Comparison of ENCODE assay signal across 11 cellular contexts in genomic region chr5:19608434-19608833, GRCh38.
DNase-seq lines count a peak whose midpoint lies in the region; ATAC-seq and TF ChIP-seq lines count a peak whose summit lies in the region.
"Had no signal": no experiment of that assay in that cellular context is flagged by ENCODE, and none has a peak within 500 bp of the region (broad histone marks: within the 10 kb centered on the region; RNA-seq: fewer than 3 reads in every experiment).

No MANE protein-coding gene starts in this region.

- no peak overlapping the region for H3K27ac Mint-ChIP-seq in natural killer cell treated with Interleukin-12 subunit alpha and Interleukin-12 subunit beta and Interleukin-15 and Interleukin-18, amount 100 ng/mL, for 72 hours

- no peaks in the 10 kb centered on the region for H3K36me3 Mint-ChIP-seq in natural killer cell treated with Interleukin-12 subunit alpha and Interleukin-12 subunit beta and Interleukin-15 and Interleukin-18, amount 100 ng/mL, for 72 hours

- TF ChIP-seq CTCF in MM.1S (IDR thresholded peaks at IDR 0.05; ENCODE audit: low read length) (peak; percentile 51), kidney epithelial cell (IDR thresholded peaks at IDR 0.05; ENCODE audit: insufficient read depth, low read length, poor library complexity, severe bottlenecking) (peak; percentile 24)

- no peaks in the 10 kb centered on the region for H3K27me3 Mint-ChIP-seq in natural killer cell treated with Interleukin-12 subunit alpha and Interleukin-12 subunit beta and Interleukin-15 and Interleukin-18, amount 100 ng/mL, for 72 hours

- H3K27ac ChIP-seq in MM.1S (ENCODE audit: low read length), result no peak overlapping the region

- no peaks in the 10 kb centered on the region for H4K20me1 ChIP-seq in MM.1S (ENCODE audit: insufficient read depth, low read length)

- H3K9ac ChIP-seq in MM.1S (ENCODE audit: low read length), result no peak overlapping the region

- no peaks in the 10 kb centered on the region for H3K9me2 ChIP-seq in MM.1S (replicated peaks; ENCODE audit: insufficient read depth, low read length)

- H3K4me3 ChIP-seq in MM.1S (ENCODE audit: low read length) (no peak overlapping the region), kidney epithelial cell (ENCODE audit: low read depth, low read length) (no peak overlapping the region)

- no peak overlapping the region for H3K4me2 ChIP-seq in MM.1S (ENCODE audit: low read depth, low read length)

- H3K27me3 ChIP-seq in MM.1S (replicated peaks; ENCODE audit: insufficient read depth, low read length) (no peaks in the 10 kb centered on the region), kidney epithelial cell (ENCODE audit: control insufficient read depth, insufficient read depth, low read length) (no peaks in the 10 kb centered on the region)

- H3K4me3 Mint-ChIP-seq in natural killer cell treated with Interleukin-12 subunit alpha and Interleukin-12 subunit beta and Interleukin-15 and Interleukin-18, amount 100 ng/mL, for 72 hours, result no peak overlapping the region

- no peak overlapping the region for H2AFZ ChIP-seq in MM.1S (ENCODE audit: low read length)

- no peaks in the 10 kb centered on the region for H3F3A ChIP-seq in MM.1S (ENCODE audit: insufficient read depth, low read length)

- no peaks in the 10 kb centered on the region for H3K4me1 ChIP-seq in MM.1S (ENCODE audit: low read length)

- no peaks in the 10 kb centered on the region for H3K4me1 Mint-ChIP-seq in natural killer cell treated with Interleukin-12 subunit alpha and Interleukin-12 subunit beta and Interleukin-15 and Interleukin-18, amount 100 ng/mL, for 72 hours (ENCODE audit: low read depth in 2 of 2)

- no peaks in the 10 kb centered on the region for H3K79me2 ChIP-seq in MM.1S (ENCODE audit: low read length)

- ATAC-seq in SK-N-SH treated with all-trans-retinoic acid at 6 μM for 48 hours, result peak; percentile 60; the same call in 2 of the 3 replicates
- no peak for ATAC-seq in natural killer cell treated with Interleukin-12 subunit alpha and Interleukin-12 subunit beta and Interleukin-15 and Interleukin-18, amount 100 ng/mL, for 72 hours

- no peaks in the 10 kb centered on the region for H3K36me3 ChIP-seq in MM.1S (replicated peaks; ENCODE audit: insufficient read depth, low read length)
- no peaks in the 10 kb centered on the region for H3K36me3 ChIP-seq in kidney epithelial cell (ENCODE audit: control insufficient read depth, insufficient read depth, low read length)

- DNase-seq in DMS153 treated with DMSO at 0.1 percent for 48 hours (lab: John Stamatoyannopoulos, UW; ENCODE audit: unreplicated experiment), result peak; percentile 52
- DNase-seq in MM.1S, result peak; percentile 37
- DNase-seq in kidney epithelial cell (ENCODE audit: low read depth), result no peak
- no peak for DNase-seq in epidermal melanocyte (ENCODE audit: insufficient read length, low spot score)
- DNase-seq in ureter (ENCODE audit: low spot score), result no peak
- DNase-seq in natural killer cell treated with Interleukin-12 subunit alpha and Interleukin-12 subunit beta and Interleukin-15 and Interleukin-18, amount 100 ng/mL, for 72 hours (ENCODE audit: low spot score), result no peak
- DNase-seq in NCI-H128 (lab: John Stamatoyannopoulos, UW; ENCODE audit: unreplicated experiment), result no peak
- DNase-seq: dermis blood vessel endothelial cell; GF-D8; NK-92 treated with Interleukin-12 subunit alpha and Interleukin-12 subunit beta, amount 100 ng/mL, for 24 hours had no signal

- H3K9me3 ChIP-seq in MM.1S (replicated peaks; ENCODE audit: insufficient read depth, low read length), result no peaks in the 10 kb centered on the region

- H3K9me3 Mint-ChIP-seq in natural killer cell treated with Interleukin-12 subunit alpha and Interleukin-12 subunit beta and Interleukin-15 and Interleukin-18, amount 100 ng/mL, for 72 hours, result peaks cover 8% of the 10 kb centered on the region

TF ChIP-seq in SK-N-SH treated with all-trans-retinoic acid at 6 μM for 48 hours, 23 proteins besides CTCF, POLR2A, EP300 and RAD21:
- TF ChIP-seq ESRRG (CRISPR knock-in tag; IDR thresholded peaks at IDR 0.05) (no peak), RARB (CRISPR knock-in tag; IDR thresholded peaks at IDR 0.05) (no peak), ZNF8 (CRISPR knock-in tag; IDR thresholded peaks at IDR 0.05) (no peak), SNAI2 (CRISPR knock-in tag; IDR thresholded peaks at IDR 0.05) (no peak), TCF4 (CRISPR knock-in tag; IDR thresholded peaks at IDR 0.05; ENCODE audit: borderline replicate concordance) (no peak), ZC3H10 (CRISPR knock-in tag; IDR thresholded peaks at IDR 0.05) (no peak), CSDC2 (CRISPR knock-in tag; IDR thresholded peaks at IDR 0.05) (no peak), GLIS3 (CRISPR knock-in tag; IDR thresholded peaks at IDR 0.05) (no peak), CSRNP3 (CRISPR knock-in tag; IDR thresholded peaks at IDR 0.05) (no peak), TOX (CRISPR knock-in tag; IDR thresholded peaks at IDR 0.05; ENCODE audit: borderline replicate concordance) (no peak), PATZ1 (CRISPR knock-in tag; IDR thresholded peaks at IDR 0.05; ENCODE audit: borderline replicate concordance) (no peak)

Comparison
In these comparisons a context has a peak if more than half of its experiments do, and no peak if none do; other contexts are left out.
1. DNase-seq: peak in DMS153 treated with DMSO at 0.1 percent for 48 hours (single experiment) and MM.1S (single experiment); none in kidney epithelial cell (single experiment), epidermal melanocyte (single experiment), ureter (single experiment), natural killer cell treated with Interleukin-12 subunit alpha and Interleukin-12 subunit beta and Interleukin-15 and Interleukin-18, amount 100 ng/mL, for 72 hours (single experiment) and NCI-H128 (single experiment).